Comparison of ENCODE assay signal across 21 cellular contexts in genomic region chr2:134739261-134739878, GRCh38. TPM values are rescaled to one million over a fixed set of nuclear protein-coding genes. Genes with fewer than 3 reads are reported as not detected.
DNase-seq lines count a peak whose midpoint lies in the region; ATAC-seq and TF ChIP-seq lines count a peak whose summit lies in the region.
"Had no signal": no experiment of that assay in that cellular context is flagged by ENCODE, and none has a peak within 500 bp of the region (broad histone marks: within the 10 kb centered on the region; RNA-seq: fewer than 3 reads in every experiment).

No MANE protein-coding gene starts in this region.

- no peak for TF ChIP-seq CTCF in endothelial cell (IDR thresholded peaks at IDR 0.05; ENCODE audit: unreplicated experiment)

- H3K9me3 Mint-ChIP-seq in memory B cell = no peaks in the 10 kb centered on the region
- H3K9me3 Mint-ChIP-seq in endothelial cell (ENCODE audit: unreplicated experiment) = no peaks in the 10 kb centered on the region
- H3K9me3 Mint-ChIP-seq: stimulated activated naive CD8-positive, alpha-beta T cell treated with anti-CD3 and anti-CD28 coated beads, Interleukin-15, Interleukin-2, amounts not matched to agents 100 ng/mL and 50 ng/mL, for 24 hours; type B pancreatic cell had no signal

- peak overlapping the region; percentile 49 for H3K4me3 Mint-ChIP-seq in memory B cell
- H3K4me3 Mint-ChIP-seq in endothelial cell (ENCODE audit: unreplicated experiment) = no peak overlapping the region
- H3K4me3 Mint-ChIP-seq: activated CD4-positive, alpha-beta T cell treated with anti-CD3 and anti-CD28 coated beads, Interleukin-2, amount 10 ng/mL, durations not matched to agents 24 days and 14 days; stimulated activated naive CD8-positive, alpha-beta T cell treated with anti-CD3 and anti-CD28 coated beads, Interleukin-15, Interleukin-2, amounts not matched to agents 100 ng/mL and 50 ng/mL, for 24 hours; type B pancreatic cell had no signal

- H3K36me3 Mint-ChIP-seq in memory B cell (peaks cover 2% of the 10 kb centered on the region), endothelial cell (ENCODE audit: low read depth, unreplicated experiment) (no peaks in the 10 kb centered on the region)
- H3K36me3 Mint-ChIP-seq: type B pancreatic cell had no signal

- no peaks in the 10 kb centered on the region for H3K27me3 Mint-ChIP-seq in memory B cell
- peaks cover 3% of the 10 kb centered on the region for H3K27me3 Mint-ChIP-seq in endothelial cell (ENCODE audit: unreplicated experiment)

- ATAC-seq in GM21528 (IDR thresholded peaks at IDR 0.05; ENCODE audit: low FRiP score, unreplicated experiment) (peak; percentile 19), memory B cell (ENCODE audit: low read depth) (peak; percentile 43), HG03442 (IDR thresholded peaks at IDR 0.05; ENCODE audit: unreplicated experiment) (no peak), GM18505 (IDR thresholded peaks at IDR 0.05; ENCODE audit: unreplicated experiment) (no peak), GM21390 (IDR thresholded peaks at IDR 0.05; ENCODE audit: unreplicated experiment) (no peak)
- ATAC-seq: foreskin keratinocyte had no signal

- H3K4me1 Mint-ChIP-seq in memory B cell (peaks cover 61% of the 10 kb centered on the region), endothelial cell (ENCODE audit: unreplicated experiment) (peaks cover 3% of the 10 kb centered on the region)
- H3K4me1 Mint-ChIP-seq: activated CD4-positive, alpha-beta T cell treated with anti-CD3 and anti-CD28 coated beads, Interleukin-2, amount 10 ng/mL, durations not matched to agents 24 days and 14 days had no signal

- H3K27ac Mint-ChIP-seq in memory B cell = peak overlapping the region; percentile 99
- H3K27ac Mint-ChIP-seq in endothelial cell (ENCODE audit: unreplicated experiment) = no peak overlapping the region
- H3K27ac Mint-ChIP-seq: activated CD4-positive, alpha-beta T cell treated with anti-CD3 and anti-CD28 coated beads, Interleukin-2, amount 10 ng/mL, durations not matched to agents 24 days and 14 days; stimulated activated naive CD8-positive, alpha-beta T cell treated with anti-CD3 and anti-CD28 coated beads, Interleukin-15, Interleukin-2, amounts not matched to agents 100 ng/mL and 50 ng/mL, for 24 hours; type B pancreatic cell had no signal

- no peak for TF ChIP-seq POLR2A in GM18505 (IDR thresholded peaks at IDR 0.05; ENCODE audit: borderline replicate concordance, extremely low read depth, insufficient read depth, insufficient read length)

- DNase-seq in CD1c-positive myeloid dendritic cell (ENCODE audit: extremely low spot score) (peak; percentile 20), NAMALWA (ENCODE audit: low spot score) (peak; percentile 52), memory B cell (ENCODE audit: low spot score in 2 of 2) (peak; percentile 33 to 51), endothelial cell (ENCODE audit: low spot score) (no peak)
- DNase-seq: ACHN; activated CD4-positive, alpha-beta T cell treated with anti-CD3 and anti-CD28 coated beads, Interleukin-2, amount 10 ng/mL, durations not matched to agents 24 days and 14 days; activated CD8-positive, alpha-beta memory T cell treated with anti-CD3 and anti-CD28 coated beads, Interleukin-2, amount 50 U/mL, for 48 hours; activated naive CD4-positive, alpha-beta T cell; left colon; NCI-H69; retina; stimulated activated CD4-positive, alpha-beta T cell treated with anti-CD3 and anti-CD28 coated beads, Interleukin-15, amount 100 ng/mL, for 24 hours had no signal

RNA-seq across cellular contexts. Expression of gene TMEM163, which starts 20.6 kb away (rescaled TPM):
- total RNA-seq in endothelial cell (ENCODE audit: unreplicated experiment) = 150 TPM
- total RNA-seq: ascending aorta, foreskin keratinocyte, IMR-90 had no signal

Comparison
In these comparisons a context has a peak if more than half of its experiments do, and no peak if none do; other contexts are left out.
1. ATAC-seq: peak in GM21528 (single experiment) and memory B cell (single experiment); none in HG03442 (single experiment), GM18505 (single experiment) and GM21390 (single experiment).